Comparison of ENCODE assay signal across 33 cellular contexts in genomic region chr2:235580401-235581157, GRCh38.
"Had no signal": no experiment of that assay in that cellular context is flagged by ENCODE, and none has a peak within 500 bp of the region (broad histone marks: within the 10 kb centered on the region; RNA-seq: fewer than 3 reads in every experiment).

No MANE protein-coding gene starts in this region.

- H3K36me3 Mint-ChIP-seq: activated CD8-positive, alpha-beta memory T cell treated with anti-CD3 and anti-CD28 coated beads, Interleukin-2, amount 10 ng/mL, durations not matched to agents 7 days and 5 days; activated naive CD8-positive, alpha-beta T cell treated with anti-CD3 and anti-CD28 coated beads for 36 hours had no signal

- H3K4me3 ChIP-seq: Peyer's patch, SJSA1 had no signal

- DNase-seq: activated CD4-positive, alpha-beta memory T cell treated with anti-CD3 and anti-CD28 coated beads, Interleukin-2, amount 10 ng/mL, durations not matched to agents 7 days and 5 days; activated CD4-positive, alpha-beta T cell treated with anti-CD3 and anti-CD28 coated beads for 1 hour; activated CD4-positive, alpha-beta T cell treated with anti-CD3 and anti-CD28 coated beads for 48 hours; activated CD4-positive, CD25-positive, alpha-beta regulatory T cell; activated CD8-positive, alpha-beta memory T cell treated with anti-CD3 and anti-CD28 coated beads for 24 hours; activated CD8-positive, alpha-beta memory T cell treated with anti-CD3 and anti-CD28 coated beads, Interleukin-2, amount 10 ng/mL, durations not matched to agents 7 days and 5 days; activated CD8-positive, alpha-beta memory T cell treated with anti-CD3 and anti-CD28 coated beads, Interleukin-2, amount 50 U/mL, for 48 hours; activated effector memory CD4-positive, alpha-beta T cell treated with Interleukin-2 at 50 U/mL for 16 hours; activated naive CD4-positive, alpha-beta T cell; activated naive CD4-positive, alpha-beta T cell treated with anti-CD3 and anti-CD28 coated beads, Interleukin-2, amount 50 U/mL, for 16 hours; activated naive CD8-positive, alpha-beta T cell treated with anti-CD3 and anti-CD28 coated beads for 36 hours; activated T-cell treated with anti-CD3 and anti-CD28 coated beads, Interleukin-2, amount 50 U/mL, for 48 hours; amniotic stem cell; aorta; brain microvascular endothelial cell; central memory CD4-positive, alpha-beta T cell; MM.1S; NCI-H1092 treated with DMSO at 0.1 percent for 48 hours; NCI-H146; NCI-H187; NCI-H2029 treated with DMSO at 0.1 percent for 48 hours; NCI-H2107; NCI-H345; NCI-H524 treated with DMSO at 0.1 percent for 48 hours; PC-3; Peyer's patch; RPMI8226; SHP77 treated with DMSO at 0.1 percent for 48 hours; SW 1271; T-helper 1 cell; T-helper 2 cell; T-helper 9 cell had no signal

- H3K4me1 Mint-ChIP-seq: activated CD4-positive, alpha-beta memory T cell treated with anti-CD3 and anti-CD28 coated beads, Interleukin-2, amount 10 ng/mL, durations not matched to agents 7 days and 5 days; activated CD8-positive, alpha-beta memory T cell treated with anti-CD3 and anti-CD28 coated beads, Interleukin-2, amount 10 ng/mL, durations not matched to agents 7 days and 5 days; activated naive CD8-positive, alpha-beta T cell treated with anti-CD3 and anti-CD28 coated beads for 36 hours had no signal

- H3K9me3 ChIP-seq: Peyer's patch, SJSA1 had no signal

- H3K27me3 Mint-ChIP-seq: activated CD4-positive, alpha-beta memory T cell treated with anti-CD3 and anti-CD28 coated beads, Interleukin-2, amount 10 ng/mL, durations not matched to agents 7 days and 5 days; activated CD8-positive, alpha-beta memory T cell treated with anti-CD3 and anti-CD28 coated beads, Interleukin-2, amount 10 ng/mL, durations not matched to agents 7 days and 5 days had no signal

- H3K27ac Mint-ChIP-seq: activated CD4-positive, alpha-beta memory T cell treated with anti-CD3 and anti-CD28 coated beads, Interleukin-2, amount 10 ng/mL, durations not matched to agents 7 days and 5 days; activated CD8-positive, alpha-beta memory T cell treated with anti-CD3 and anti-CD28 coated beads, Interleukin-2, amount 10 ng/mL, durations not matched to agents 7 days and 5 days; activated naive CD8-positive, alpha-beta T cell treated with anti-CD3 and anti-CD28 coated beads for 36 hours had no signal

- H3K36me3 ChIP-seq: brain microvascular endothelial cell, Peyer's patch, SJSA1 had no signal

- ATAC-seq: activated CD8-positive, alpha-beta memory T cell treated with anti-CD3 and anti-CD28 coated beads, Interleukin-2, amount 10 ng/mL, durations not matched to agents 7 days and 5 days; PC-3 had no signal

- H3K27me3 ChIP-seq: brain microvascular endothelial cell, Peyer's patch, SJSA1 had no signal

- H3K9me3 Mint-ChIP-seq: activated CD4-positive, alpha-beta memory T cell treated with anti-CD3 and anti-CD28 coated beads, Interleukin-2, amount 10 ng/mL, durations not matched to agents 7 days and 5 days; activated naive CD8-positive, alpha-beta T cell treated with anti-CD3 and anti-CD28 coated beads for 36 hours had no signal

- H3K4me3 Mint-ChIP-seq: activated CD4-positive, alpha-beta memory T cell treated with anti-CD3 and anti-CD28 coated beads, Interleukin-2, amount 10 ng/mL, durations not matched to agents 7 days and 5 days; activated CD8-positive, alpha-beta memory T cell treated with anti-CD3 and anti-CD28 coated beads, Interleukin-2, amount 10 ng/mL, durations not matched to agents 7 days and 5 days; activated naive CD8-positive, alpha-beta T cell treated with anti-CD3 and anti-CD28 coated beads for 36 hours had no signal
